2 cellular contexts compared by ENCODE assay signal in the genomic region with DNA sequence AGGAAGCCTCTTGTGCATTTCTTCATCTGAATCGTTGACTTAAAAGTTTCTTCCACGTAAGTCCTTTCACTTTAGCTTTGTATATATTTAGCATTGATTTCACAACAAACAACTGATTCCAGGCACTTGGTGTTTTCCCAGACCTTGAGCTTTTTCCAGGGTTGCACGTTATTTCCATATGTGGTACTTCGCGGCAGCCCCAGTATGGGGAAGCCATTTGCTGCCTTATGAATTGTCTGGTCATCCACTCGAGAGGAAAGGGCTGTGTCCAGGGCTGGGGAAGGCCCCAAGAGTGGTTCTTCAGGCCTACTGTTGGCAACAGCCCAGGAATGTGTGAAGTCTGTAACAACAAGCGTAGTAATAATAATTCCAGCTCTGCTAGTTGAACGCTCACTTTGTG.
TF ChIP-seq lines count a peak whose summit lies in the region.

No MANE protein-coding gene starts in this region.

TF ChIP-seq in SK-N-SH, 30 proteins besides CTCF, POLR2A, EP300 and RAD21 (continued from another document):
- TF ChIP-seq, protein P1, sequence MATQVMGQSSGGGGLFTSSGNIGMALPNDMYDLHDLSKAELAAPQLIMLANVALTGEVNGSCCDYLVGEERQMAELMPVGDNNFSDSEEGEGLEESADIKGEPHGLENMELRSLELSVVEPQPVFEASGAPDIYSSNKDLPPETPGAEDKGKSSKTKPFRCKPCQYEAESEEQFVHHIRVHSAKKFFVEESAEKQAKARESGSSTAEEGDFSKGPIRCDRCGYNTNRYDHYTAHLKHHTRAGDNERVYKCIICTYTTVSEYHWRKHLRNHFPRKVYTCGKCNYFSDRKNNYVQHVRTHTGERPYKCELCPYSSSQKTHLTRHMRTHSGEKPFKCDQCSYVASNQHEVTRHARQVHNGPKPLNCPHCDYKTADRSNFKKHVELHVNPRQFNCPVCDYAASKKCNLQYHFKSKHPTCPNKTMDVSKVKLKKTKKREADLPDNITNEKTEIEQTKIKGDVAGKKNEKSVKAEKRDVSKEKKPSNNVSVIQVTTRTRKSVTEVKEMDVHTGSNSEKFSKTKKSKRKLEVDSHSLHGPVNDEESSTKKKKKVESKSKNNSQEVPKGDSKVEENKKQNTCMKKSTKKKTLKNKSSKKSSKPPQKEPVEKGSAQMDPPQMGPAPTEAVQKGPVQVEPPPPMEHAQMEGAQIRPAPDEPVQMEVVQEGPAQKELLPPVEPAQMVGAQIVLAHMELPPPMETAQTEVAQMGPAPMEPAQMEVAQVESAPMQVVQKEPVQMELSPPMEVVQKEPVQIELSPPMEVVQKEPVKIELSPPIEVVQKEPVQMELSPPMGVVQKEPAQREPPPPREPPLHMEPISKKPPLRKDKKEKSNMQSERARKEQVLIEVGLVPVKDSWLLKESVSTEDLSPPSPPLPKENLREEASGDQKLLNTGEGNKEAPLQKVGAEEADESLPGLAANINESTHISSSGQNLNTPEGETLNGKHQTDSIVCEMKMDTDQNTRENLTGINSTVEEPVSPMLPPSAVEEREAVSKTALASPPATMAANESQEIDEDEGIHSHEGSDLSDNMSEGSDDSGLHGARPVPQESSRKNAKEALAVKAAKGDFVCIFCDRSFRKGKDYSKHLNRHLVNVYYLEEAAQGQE (IDR thresholded peaks at IDR 0.05; ENCODE audit: low read depth, low read length), result no peak
- TF ChIP-seq, protein P2, sequence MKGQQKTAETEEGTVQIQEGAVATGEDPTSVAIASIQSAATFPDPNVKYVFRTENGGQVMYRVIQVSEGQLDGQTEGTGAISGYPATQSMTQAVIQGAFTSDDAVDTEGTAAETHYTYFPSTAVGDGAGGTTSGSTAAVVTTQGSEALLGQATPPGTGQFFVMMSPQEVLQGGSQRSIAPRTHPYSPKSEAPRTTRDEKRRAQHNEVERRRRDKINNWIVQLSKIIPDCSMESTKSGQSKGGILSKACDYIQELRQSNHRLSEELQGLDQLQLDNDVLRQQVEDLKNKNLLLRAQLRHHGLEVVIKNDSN (IDR thresholded peaks at IDR 0.05; ENCODE audit: borderline replicate concordance, low read depth), result no peak
- TF ChIP-seq POLR2AphosphoS5 (IDR thresholded peaks at IDR 0.05; ENCODE audit: low read depth, low read length) (no peak), FOXM1 (IDR thresholded peaks at IDR 0.05; ENCODE audit: low read depth) (no peak), TAF1 (IDR thresholded peaks at IDR 0.05; ENCODE audit: borderline replicate concordance, low read depth, low read length) (no peak), CHD2 (IDR thresholded peaks at IDR 0.05; ENCODE audit: low read length, partially characterized antibody) (no peak), RFX5 (IDR thresholded peaks at IDR 0.05; ENCODE audit: low read length) (no peak), RXRA (IDR thresholded peaks at IDR 0.05; ENCODE audit: borderline replicate concordance, low read depth) (no peak), YY1 (IDR thresholded peaks at IDR 0.05; ENCODE audit: low read depth) (no peak), NRF1 (IDR thresholded peaks at IDR 0.05; ENCODE audit: low read depth, low read length) (no peak)
- TF ChIP-seq, protein P3, sequence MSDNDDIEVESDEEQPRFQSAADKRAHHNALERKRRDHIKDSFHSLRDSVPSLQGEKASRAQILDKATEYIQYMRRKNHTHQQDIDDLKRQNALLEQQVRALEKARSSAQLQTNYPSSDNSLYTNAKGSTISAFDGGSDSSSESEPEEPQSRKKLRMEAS (IDR thresholded peaks at IDR 0.05; ENCODE audit: low read depth), result no peak
- TF ChIP-seq, protein P4, sequence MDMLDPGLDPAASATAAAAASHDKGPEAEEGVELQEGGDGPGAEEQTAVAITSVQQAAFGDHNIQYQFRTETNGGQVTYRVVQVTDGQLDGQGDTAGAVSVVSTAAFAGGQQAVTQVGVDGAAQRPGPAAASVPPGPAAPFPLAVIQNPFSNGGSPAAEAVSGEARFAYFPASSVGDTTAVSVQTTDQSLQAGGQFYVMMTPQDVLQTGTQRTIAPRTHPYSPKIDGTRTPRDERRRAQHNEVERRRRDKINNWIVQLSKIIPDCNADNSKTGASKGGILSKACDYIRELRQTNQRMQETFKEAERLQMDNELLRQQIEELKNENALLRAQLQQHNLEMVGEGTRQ (IDR thresholded peaks at IDR 0.05; ENCODE audit: borderline replicate concordance, low read depth, low read length), result no peak

TF ChIP-seq in SK-N-SH treated with all-trans-retinoic acid at 6 μM for 48 hours, 23 proteins besides CTCF, POLR2A, EP300 and RAD21 (continued from another document):
- TF ChIP-seq, protein P5, sequence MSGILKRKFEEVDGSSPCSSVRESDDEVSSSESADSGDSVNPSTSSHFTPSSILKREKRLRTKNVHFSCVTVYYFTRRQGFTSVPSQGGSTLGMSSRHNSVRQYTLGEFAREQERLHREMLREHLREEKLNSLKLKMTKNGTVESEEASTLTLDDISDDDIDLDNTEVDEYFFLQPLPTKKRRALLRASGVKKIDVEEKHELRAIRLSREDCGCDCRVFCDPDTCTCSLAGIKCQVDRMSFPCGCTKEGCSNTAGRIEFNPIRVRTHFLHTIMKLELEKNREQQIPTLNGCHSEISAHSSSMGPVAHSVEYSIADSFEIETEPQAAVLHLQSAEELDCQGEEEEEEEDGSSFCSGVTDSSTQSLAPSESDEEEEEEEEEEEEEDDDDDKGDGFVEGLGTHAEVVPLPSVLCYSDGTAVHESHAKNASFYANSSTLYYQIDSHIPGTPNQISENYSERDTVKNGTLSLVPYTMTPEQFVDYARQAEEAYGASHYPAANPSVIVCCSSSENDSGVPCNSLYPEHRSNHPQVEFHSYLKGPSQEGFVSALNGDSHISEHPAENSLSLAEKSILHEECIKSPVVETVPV (CRISPR knock-in tag; IDR thresholded peaks at IDR 0.05), result no peak
- no peak for TF ChIP-seq ZC3H10 (CRISPR knock-in tag; IDR thresholded peaks at IDR 0.05)
- TF ChIP-seq PPARA (CRISPR knock-in tag; IDR thresholded peaks at IDR 0.05; ENCODE audit: borderline replicate concordance), result no peak
- no peak for TF ChIP-seq ZNF565 (CRISPR knock-in tag; conservative IDR thresholded peaks at IDR 0.05; ENCODE audit: low read depth)
- no peak for TF ChIP-seq TCF4 (CRISPR knock-in tag; IDR thresholded peaks at IDR 0.05; ENCODE audit: borderline replicate concordance)
- TF ChIP-seq, protein P6, sequence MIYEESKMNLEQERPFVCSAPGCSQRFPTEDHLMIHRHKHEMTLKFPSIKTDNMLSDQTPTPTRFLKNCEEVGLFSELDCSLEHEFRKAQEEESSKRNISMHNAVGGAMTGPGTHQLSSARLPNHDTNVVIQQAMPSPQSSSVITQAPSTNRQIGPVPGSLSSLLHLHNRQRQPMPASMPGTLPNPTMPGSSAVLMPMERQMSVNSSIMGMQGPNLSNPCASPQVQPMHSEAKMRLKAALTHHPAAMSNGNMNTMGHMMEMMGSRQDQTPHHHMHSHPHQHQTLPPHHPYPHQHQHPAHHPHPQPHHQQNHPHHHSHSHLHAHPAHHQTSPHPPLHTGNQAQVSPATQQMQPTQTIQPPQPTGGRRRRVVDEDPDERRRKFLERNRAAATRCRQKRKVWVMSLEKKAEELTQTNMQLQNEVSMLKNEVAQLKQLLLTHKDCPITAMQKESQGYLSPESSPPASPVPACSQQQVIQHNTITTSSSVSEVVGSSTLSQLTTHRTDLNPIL (CRISPR knock-in tag; IDR thresholded peaks at IDR 0.05; ENCODE audit: low read depth), result no peak
- TF ChIP-seq, protein P7, sequence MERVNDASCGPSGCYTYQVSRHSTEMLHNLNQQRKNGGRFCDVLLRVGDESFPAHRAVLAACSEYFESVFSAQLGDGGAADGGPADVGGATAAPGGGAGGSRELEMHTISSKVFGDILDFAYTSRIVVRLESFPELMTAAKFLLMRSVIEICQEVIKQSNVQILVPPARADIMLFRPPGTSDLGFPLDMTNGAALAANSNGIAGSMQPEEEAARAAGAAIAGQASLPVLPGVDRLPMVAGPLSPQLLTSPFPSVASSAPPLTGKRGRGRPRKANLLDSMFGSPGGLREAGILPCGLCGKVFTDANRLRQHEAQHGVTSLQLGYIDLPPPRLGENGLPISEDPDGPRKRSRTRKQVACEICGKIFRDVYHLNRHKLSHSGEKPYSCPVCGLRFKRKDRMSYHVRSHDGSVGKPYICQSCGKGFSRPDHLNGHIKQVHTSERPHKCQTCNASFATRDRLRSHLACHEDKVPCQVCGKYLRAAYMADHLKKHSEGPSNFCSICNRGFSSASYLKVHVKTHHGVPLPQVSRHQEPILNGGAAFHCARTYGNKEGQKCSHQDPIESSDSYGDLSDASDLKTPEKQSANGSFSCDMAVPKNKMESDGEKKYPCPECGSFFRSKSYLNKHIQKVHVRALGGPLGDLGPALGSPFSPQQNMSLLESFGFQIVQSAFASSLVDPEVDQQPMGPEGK (CRISPR knock-in tag; IDR thresholded peaks at IDR 0.05; ENCODE audit: borderline replicate concordance), result no peak
- no peak for TF ChIP-seq BACH2 (CRISPR knock-in tag; IDR thresholded peaks at IDR 0.05; ENCODE audit: borderline replicate concordance)
- TF ChIP-seq ZFP30 (CRISPR knock-in tag; IDR thresholded peaks at IDR 0.05), result no peak
- TF ChIP-seq TOX (CRISPR knock-in tag; IDR thresholded peaks at IDR 0.05; ENCODE audit: borderline replicate concordance), result no peak
- no peak for TF ChIP-seq GLIS3 (CRISPR knock-in tag; IDR thresholded peaks at IDR 0.05)
- no peak for TF ChIP-seq ZNF70 (CRISPR knock-in tag; IDR thresholded peaks at IDR 0.05)
- no peak for TF ChIP-seq SNAI2 (CRISPR knock-in tag; IDR thresholded peaks at IDR 0.05)
- no peak for TF ChIP-seq RARB (CRISPR knock-in tag; IDR thresholded peaks at IDR 0.05)
- TF ChIP-seq, protein P8, sequence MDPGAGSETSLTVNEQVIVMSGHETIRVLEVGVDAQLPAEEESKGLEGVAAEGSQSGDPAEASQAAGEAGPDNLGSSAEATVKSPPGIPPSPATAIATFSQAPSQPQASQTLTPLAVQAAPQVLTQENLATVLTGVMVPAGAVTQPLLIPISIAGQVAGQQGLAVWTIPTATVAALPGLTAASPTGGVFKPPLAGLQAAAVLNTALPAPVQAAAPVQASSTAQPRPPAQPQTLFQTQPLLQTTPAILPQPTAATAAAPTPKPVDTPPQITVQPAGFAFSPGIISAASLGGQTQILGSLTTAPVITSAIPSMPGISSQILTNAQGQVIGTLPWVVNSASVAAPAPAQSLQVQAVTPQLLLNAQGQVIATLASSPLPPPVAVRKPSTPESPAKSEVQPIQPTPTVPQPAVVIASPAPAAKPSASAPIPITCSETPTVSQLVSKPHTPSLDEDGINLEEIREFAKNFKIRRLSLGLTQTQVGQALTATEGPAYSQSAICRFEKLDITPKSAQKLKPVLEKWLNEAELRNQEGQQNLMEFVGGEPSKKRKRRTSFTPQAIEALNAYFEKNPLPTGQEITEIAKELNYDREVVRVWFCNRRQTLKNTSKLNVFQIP (CRISPR knock-in tag; IDR thresholded peaks at IDR 0.05; ENCODE audit: borderline replicate concordance, low read depth), result no peak
- no peak for TF ChIP-seq ISL1 (CRISPR knock-in tag; IDR thresholded peaks at IDR 0.05)
- no peak for TF ChIP-seq OSR1 (CRISPR knock-in tag; IDR thresholded peaks at IDR 0.05)
- TF ChIP-seq ZNF8 (CRISPR knock-in tag; IDR thresholded peaks at IDR 0.05), result no peak
